ENCODE assay signal across 20 cellular contexts in genomic region chr13:37102896-37103295, GRCh38. TPM values are rescaled to one million over a fixed set of nuclear protein-coding genes. Genes with fewer than 3 reads are reported as not detected.
DNase-seq lines count a peak whose midpoint lies in the region; ATAC-seq and TF ChIP-seq lines count a peak whose summit lies in the region.
"Had no signal": no experiment of that assay in that cellular context is flagged by ENCODE, and none has a peak within 500 bp of the region (broad histone marks: within the 10 kb centered on the region; RNA-seq: fewer than 3 reads in every experiment).

No MANE protein-coding gene starts in this region.

- H3F3A ChIP-seq in neural progenitor cell (ENCODE audit: low read depth) = no peaks in the 10 kb centered on the region

- no peaks in the 10 kb centered on the region for H3K36me3 ChIP-seq in neural progenitor cell
- H3K36me3 ChIP-seq in tibial artery = no peaks in the 10 kb centered on the region

- H3K9me3 Mint-ChIP-seq in neural progenitor cell = peaks cover 10% of the 10 kb centered on the region
- H3K9me3 Mint-ChIP-seq: CD4-positive, alpha-beta memory T cell had no signal

- TF ChIP-seq CTCF in AG09319 (IDR thresholded peaks at IDR 0.05; ENCODE audit: low read depth, low read length) = no peak
- TF ChIP-seq CTCF in choroid plexus epithelial cell (conservative IDR thresholded peaks at IDR 0.05; ENCODE audit: low read depth, low read length) = no peak
- TF ChIP-seq CTCF in neural progenitor cell (IDR thresholded peaks at IDR 0.05) = no peak
- no peak for TF ChIP-seq CTCF in tibial artery (IDR thresholded peaks at IDR 0.05)

- H2AFZ ChIP-seq in neural progenitor cell (replicated peaks) = peak overlapping the region; percentile 2
- H2AFZ ChIP-seq: GM23248 had no signal

- H3K79me2 ChIP-seq in neural progenitor cell (ENCODE audit: low read depth) = no peaks in the 10 kb centered on the region

- H3K9ac ChIP-seq in neural progenitor cell = no peak overlapping the region
- H3K9ac ChIP-seq: GM23248 had no signal

- ATAC-seq in HG02763 (IDR thresholded peaks at IDR 0.05; ENCODE audit: unreplicated experiment) (no peak), HG02798 (IDR thresholded peaks at IDR 0.05; ENCODE audit: poor library complexity, unreplicated experiment) (no peak)

- no peaks in the 10 kb centered on the region for H3K27me3 Mint-ChIP-seq in neural progenitor cell (ENCODE audit: insufficient read depth, low read depth)

- H3K9me3 ChIP-seq in neural progenitor cell (ENCODE audit: low read depth) (no peaks in the 10 kb centered on the region), tibial artery (no peaks in the 10 kb centered on the region)

- no peak overlapping the region for H3K4me3 ChIP-seq in choroid plexus epithelial cell (ENCODE audit: low read depth, low read length)
- H3K4me3 ChIP-seq in neural progenitor cell = no peak overlapping the region
- H3K4me3 ChIP-seq in tibial artery = no peak overlapping the region
- H3K4me3 ChIP-seq: GM23248 had no signal

- H3K27ac Mint-ChIP-seq in neural progenitor cell = peak overlapping the region; percentile 89
- H3K27ac Mint-ChIP-seq: CD4-positive, alpha-beta memory T cell had no signal

- H3K4me3 Mint-ChIP-seq in neural progenitor cell = no peak overlapping the region
- H3K4me3 Mint-ChIP-seq: CD4-positive, alpha-beta memory T cell had no signal

- no peaks in the 10 kb centered on the region for H3K36me3 Mint-ChIP-seq in neural progenitor cell
- H3K36me3 Mint-ChIP-seq: CD4-positive, alpha-beta memory T cell had no signal

- peaks cover 48% of the 10 kb centered on the region for H3K4me1 Mint-ChIP-seq in neural progenitor cell
- H3K4me1 Mint-ChIP-seq: CD4-positive, alpha-beta memory T cell had no signal

- no peaks in the 10 kb centered on the region for H3K27me3 ChIP-seq in neural progenitor cell
- no peaks in the 10 kb centered on the region for H3K27me3 ChIP-seq in tibial artery

- H3K4me2 ChIP-seq in neural progenitor cell = no peak overlapping the region

- H3K4me1 ChIP-seq in neural progenitor cell = peaks cover 6% of the 10 kb centered on the region
- no peaks in the 10 kb centered on the region for H3K4me1 ChIP-seq in tibial artery

- no peaks in the 10 kb centered on the region for H4K20me1 ChIP-seq in neural progenitor cell (ENCODE audit: low read depth)

- intact Hi-C loops in tibial artery (cut with DNase I; ENCODE audit: low total_unique reads) = no loop called here

- H3K27ac ChIP-seq in neural progenitor cell (no peak overlapping the region), tibial artery (no peak overlapping the region)
- H3K27ac ChIP-seq: 22Rv1, GM23248 had no signal

- DNase-seq in AG09319 (ENCODE audit: extremely low read depth, low read depth) = peak; percentile 18
- peak; percentile 29 for DNase-seq in choroid plexus epithelial cell (ENCODE audit: low read depth)
- peak; percentile 23 for DNase-seq in iris pigment epithelial cell (ENCODE audit: low read depth)
- DNase-seq in neural progenitor cell (ENCODE audit: low spot score) = no peak
- DNase-seq in iPS-NIHi7 (ENCODE audit: extremely low spot score) = no peak
- DNase-seq in tibial artery = no peak
- DNase-seq: C1 segment of cervical spinal cord; Calu3; CD4-positive, alpha-beta memory T cell; COR-L47; DMS53; DMS79 treated with DMSO at 0.1 percent for 48 hours; GM23248; H7; HCEC 1CT had no signal

RNA-seq across cellular contexts. Expression of gene CSNK1A1L, which starts 2.6 kb away (rescaled TPM):
- total RNA-seq in neural progenitor cell (ENCODE audit: low replicate concordance) = not detected in 2 replicates
- total RNA-seq: Calu3; CD4-positive, alpha-beta memory T cell; Daoy; GM23248; H1; H7 had no signal

RNA-seq across cellular contexts. Expression of gene SUPT20H, which starts 43.4 kb away (rescaled TPM):
- 64.5 and 88.2 TPM in 2 replicates for total RNA-seq in neural progenitor cell (ENCODE audit: low replicate concordance)

Comparison
In these comparisons a context has a peak if more than half of its experiments do, and no peak if none do; other contexts are left out.
1. DNase-seq: peak in AG09319 (single experiment), choroid plexus epithelial cell (single experiment) and iris pigment epithelial cell (single experiment); none in neural progenitor cell (single experiment), iPS-NIHi7 (single experiment) and tibial artery (0 of 2).